ENCODE assay signal across 15 cellular contexts in the genomic region with DNA sequence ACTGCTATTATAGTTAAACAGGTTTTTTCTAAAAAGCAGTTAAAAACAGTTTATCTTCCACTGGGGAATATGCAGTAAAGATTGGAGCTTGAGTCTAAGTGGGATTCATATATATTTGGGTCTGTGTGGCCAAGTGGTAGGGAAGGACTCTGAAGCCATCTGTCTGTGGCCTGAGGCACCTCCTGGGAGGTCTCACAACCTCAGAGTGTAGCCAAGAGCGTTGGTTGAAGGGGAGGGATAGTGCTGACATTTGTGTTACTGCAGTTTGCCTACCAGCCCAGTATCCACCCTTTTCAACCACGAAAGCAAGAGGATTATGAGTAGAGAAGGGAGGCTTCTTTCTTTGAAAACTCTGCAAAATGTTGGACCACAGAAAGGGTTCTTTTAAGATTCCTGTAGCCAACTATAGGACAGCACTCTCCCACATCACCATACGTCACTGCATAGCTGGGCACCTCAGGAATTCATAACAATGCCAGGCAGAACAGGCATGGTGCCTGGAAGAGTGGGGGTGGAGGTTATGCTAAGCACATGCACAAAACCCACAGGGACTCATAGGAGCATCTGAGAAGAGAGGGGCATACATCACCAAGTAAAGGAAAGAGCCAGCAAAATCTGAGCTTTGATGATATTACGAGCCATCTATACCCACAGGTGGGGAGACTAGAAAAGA.
A peak's percentile ranks its signal among the peaks of the same experiment; 100 is the strongest.
DNase-seq lines count a peak whose midpoint lies in the region; ATAC-seq and TF ChIP-seq lines count a peak whose summit lies in the region.
"Had no signal": no experiment of that assay in that cellular context is flagged by ENCODE, and none has a peak within 500 bp of the region (broad histone marks: within the 10 kb centered on the region; RNA-seq: fewer than 3 reads in every experiment).

No MANE protein-coding gene starts in this region.

- WGBS in esophagus squamous epithelium, 2 donors: 54 to 70% methylated on average over 4 of the region's 4 CpGs
- WGBS in stomach, 5 donors: 56 to 65% (median 59%) methylated on average over 4 of the region's 4 CpGs

- intact Hi-C loops in Right ventricle myocardium superior (cut with DNase I) (no loop called here), left cardiac atrium (cut with DNase I) (no loop called here), esophagus squamous epithelium (cut with DNase I) (no loop called here), stomach (cut with DNase I; ENCODE audit: low total_unique reads) (no loop called here)
- intact Hi-C loops in activated T-helper 1 cell treated with anti-CD3 and anti-CD28 coated beads, Interleukin-12 subunit alpha, Interleukin-12 subunit beta, Interleukin-2, Interleukin-4 antibody, amounts not matched to agents 30 ng/mL and 10 ng/mL and 1 ng/mL, durations not matched to agents 14 hours and 24 hours and 36 hours (cut with micrococcal nuclease): no loop called here

- TF ChIP-seq POLR2A in esophagus squamous epithelium (IDR thresholded peaks at IDR 0.05): no peak
- no peak for TF ChIP-seq POLR2A in stomach (IDR thresholded peaks at IDR 0.05)

- H3K4me3 ChIP-seq in esophagus squamous epithelium (no peak overlapping the region), stomach (no peak overlapping the region)
- H3K4me3 ChIP-seq: A549 had no signal

- no peak overlapping the region for H3K27ac Mint-ChIP-seq in activated T-helper 1 cell treated with anti-CD3 and anti-CD28 coated beads, Interleukin-12 subunit alpha, Interleukin-12 subunit beta, Interleukin-2, Interleukin-4 antibody, amounts not matched to agents 30 ng/mL and 10 ng/mL and 1 ng/mL, durations not matched to agents 14 hours and 24 hours and 36 hours
- H3K27ac Mint-ChIP-seq: mesothelial cell of epicardium had no signal

- H3K27me3 ChIP-seq in esophagus squamous epithelium (no peaks in the 10 kb centered on the region), stomach (no peaks in the 10 kb centered on the region)

- H3K36me3 Mint-ChIP-seq in activated T-helper 1 cell treated with anti-CD3 and anti-CD28 coated beads, Interleukin-12 subunit alpha, Interleukin-12 subunit beta, Interleukin-2, Interleukin-4 antibody, amounts not matched to agents 30 ng/mL and 10 ng/mL and 1 ng/mL, durations not matched to agents 14 hours and 24 hours and 36 hours (ENCODE audit: low read depth): no peaks in the 10 kb centered on the region
- H3K36me3 Mint-ChIP-seq: mesothelial cell of epicardium had no signal

- H3K27me3 Mint-ChIP-seq in activated T-helper 1 cell treated with anti-CD3 and anti-CD28 coated beads, Interleukin-12 subunit alpha, Interleukin-12 subunit beta, Interleukin-2, Interleukin-4 antibody, amounts not matched to agents 30 ng/mL and 10 ng/mL and 1 ng/mL, durations not matched to agents 14 hours and 24 hours and 36 hours (ENCODE audit: insufficient read depth): peaks cover 2% of the 10 kb centered on the region

- H3K36me3 ChIP-seq in esophagus squamous epithelium (no peaks in the 10 kb centered on the region), stomach (no peaks in the 10 kb centered on the region)

- H3K27ac ChIP-seq in esophagus squamous epithelium (no peak overlapping the region), stomach (no peak overlapping the region)
- H3K27ac ChIP-seq: A549, epithelial cell of prostate had no signal

- H3K4me1 ChIP-seq in esophagus squamous epithelium: no peaks in the 10 kb centered on the region
- no peaks in the 10 kb centered on the region for H3K4me1 ChIP-seq in stomach
- H3K4me1 ChIP-seq: A549 had no signal

- ATAC-seq in Right ventricle myocardium superior (ENCODE audit: poor library complexity) (peak; percentile 91), left cardiac atrium (no peak), GM19395 (IDR thresholded peaks at IDR 0.05; ENCODE audit: unreplicated experiment) (no peak)

- DNase-seq in Right ventricle myocardium superior: peak; percentile 44
- DNase-seq in left cardiac atrium: no peak
- DNase-seq in T1000 (lab: John Stamatoyannopoulos, UW): peak; percentile 5
- peak; percentile 5 for DNase-seq in glomerular visceral epithelial cell (ENCODE audit: extremely low spot score)
- no peak for DNase-seq in esophagus squamous epithelium (lab: John Stamatoyannopoulos, UW)
- no peak for DNase-seq in activated T-helper 1 cell treated with anti-CD3 and anti-CD28 coated beads, Interleukin-12 subunit alpha, Interleukin-12 subunit beta, Interleukin-2, Interleukin-4 antibody, amounts not matched to agents 30 ng/mL and 10 ng/mL and 1 ng/mL, durations not matched to agents 14 hours and 24 hours and 36 hours (ENCODE audit: low spot score)
- no peak for DNase-seq in stomach
- DNase-seq: activated naive CD4-positive, alpha-beta T cell treated with anti-CD3 and anti-CD28 coated beads, Interleukin-2, amount 50 U/mL, for 16 hours; cerebellar nuclear complex; NCI-H1436; NCI-H748 treated with DMSO at 0.1 percent for 48 hours had no signal

- TF ChIP-seq CTCF in esophagus squamous epithelium (IDR thresholded peaks at IDR 0.05): no peak
- no peak for TF ChIP-seq CTCF in stomach (IDR thresholded peaks at IDR 0.05)

- H3K9me3 Mint-ChIP-seq in activated T-helper 1 cell treated with anti-CD3 and anti-CD28 coated beads, Interleukin-12 subunit alpha, Interleukin-12 subunit beta, Interleukin-2, Interleukin-4 antibody, amounts not matched to agents 30 ng/mL and 10 ng/mL and 1 ng/mL, durations not matched to agents 14 hours and 24 hours and 36 hours: no peaks in the 10 kb centered on the region
- H3K9me3 Mint-ChIP-seq: mesothelial cell of epicardium had no signal

- H3K9me3 ChIP-seq in esophagus squamous epithelium (no peaks in the 10 kb centered on the region), stomach (no peaks in the 10 kb centered on the region)
- H3K9me3 ChIP-seq: A549 had no signal

- no peak for TF ChIP-seq EP300 in stomach (IDR thresholded peaks at IDR 0.05)

- no peaks in the 10 kb centered on the region for H3K4me1 Mint-ChIP-seq in activated T-helper 1 cell treated with anti-CD3 and anti-CD28 coated beads, Interleukin-12 subunit alpha, Interleukin-12 subunit beta, Interleukin-2, Interleukin-4 antibody, amounts not matched to agents 30 ng/mL and 10 ng/mL and 1 ng/mL, durations not matched to agents 14 hours and 24 hours and 36 hours (ENCODE audit: low read depth)

- H3K4me3 Mint-ChIP-seq in activated T-helper 1 cell treated with anti-CD3 and anti-CD28 coated beads, Interleukin-12 subunit alpha, Interleukin-12 subunit beta, Interleukin-2, Interleukin-4 antibody, amounts not matched to agents 30 ng/mL and 10 ng/mL and 1 ng/mL, durations not matched to agents 14 hours and 24 hours and 36 hours: no peak overlapping the region
- H3K4me3 Mint-ChIP-seq: mesothelial cell of epicardium had no signal

Comparison
In these comparisons a context has a peak if more than half of its experiments do, and no peak if none do; other contexts are left out.
1. DNase-seq: peak in Right ventricle myocardium superior (single experiment), T1000 (single experiment) and glomerular visceral epithelial cell (single experiment); none in left cardiac atrium (single experiment), esophagus squamous epithelium (single experiment), activated T-helper 1 cell treated with anti-CD3 and anti-CD28 coated beads, Interleukin-12 subunit alpha, Interleukin-12 subunit beta, Interleukin-2, Interleukin-4 antibody, amounts not matched to agents 30 ng/mL and 10 ng/mL and 1 ng/mL, durations not matched to agents 14 hours and 24 hours and 36 hours (single experiment) and stomach (single experiment).